18 cellular contexts compared by ENCODE assay signal in the genomic region with DNA sequence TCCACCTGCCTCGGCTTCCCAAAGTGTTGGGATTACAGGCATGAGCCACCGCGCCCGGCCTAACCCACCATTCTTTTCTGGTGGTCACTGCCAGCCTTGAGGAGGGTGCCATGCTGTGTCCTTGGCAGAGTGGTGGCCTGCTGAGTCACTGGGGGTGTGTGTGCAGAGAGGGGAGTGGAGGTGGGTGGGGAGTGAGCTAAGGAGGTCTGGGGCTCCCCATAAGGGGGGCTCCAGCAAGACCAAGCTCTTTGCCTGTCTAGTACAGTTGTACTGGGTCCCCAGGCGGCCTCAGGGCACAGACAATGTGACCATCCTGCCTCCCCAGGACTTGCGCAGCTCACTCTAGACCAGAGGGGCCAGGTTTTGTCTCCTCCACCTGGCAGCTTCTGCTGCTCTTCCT. TPM values are rescaled to one million over a fixed set of nuclear protein-coding genes. Genes with fewer than 3 reads are reported as not detected.
DNase-seq lines count a peak whose midpoint lies in the region; ATAC-seq and TF ChIP-seq lines count a peak whose summit lies in the region.
"Had no signal": no experiment of that assay in that cellular context is flagged by ENCODE, and none has a peak within 500 bp of the region (broad histone marks: within the 10 kb centered on the region; RNA-seq: fewer than 3 reads in every experiment).

No MANE protein-coding gene starts in this region.

- no peaks in the 10 kb centered on the region for H3K27me3 ChIP-seq in breast epithelium
- H3K27me3 ChIP-seq in esophagus muscularis mucosa, result no peaks in the 10 kb centered on the region
- H3K27me3 ChIP-seq in skeletal muscle satellite cell (ENCODE audit: control insufficient read depth, insufficient read depth, low read length), result no peaks in the 10 kb centered on the region
- H3K27me3 ChIP-seq: SJSA1 had no signal

- CTCF ChIA-PET in MCF 10A (lab: Yijun Ruan, JAX), result no interaction called here

- WGBS in esophagus muscularis mucosa, result 84% methylated on average over 3 of the region's 6 CpGs

- no peak for ATAC-seq in HG02885 (IDR thresholded peaks at IDR 0.05; ENCODE audit: poor library complexity, unreplicated experiment)
- ATAC-seq: K562 had no signal

- H3K4me2 ChIP-seq in skeletal muscle satellite cell (ENCODE audit: low read length), result peak overlapping the region; percentile 10

- POLR2A ChIA-PET in MCF 10A (lab: Yijun Ruan, JAX), result no interaction called here

- no peak for TF ChIP-seq EP300 in esophagus muscularis mucosa (IDR thresholded peaks at IDR 0.05)

- TF ChIP-seq POLR2A in breast epithelium (IDR thresholded peaks at IDR 0.05) (no peak), esophagus muscularis mucosa (IDR thresholded peaks at IDR 0.05; ENCODE audit: low read depth) (no peak)

- no TSS peak for BruUV-seq in MCF 10A (replicated peaks; lab: Mats Ljungman, UMichigan)

- TF ChIP-seq CTCF in MCF 10A (IDR thresholded peaks at IDR 0.05; ENCODE audit: unreplicated experiment) (no peak), breast epithelium (IDR thresholded peaks at IDR 0.05) (no peak), esophagus muscularis mucosa (IDR thresholded peaks at IDR 0.05) (no peak)

- H3K36me3 Mint-ChIP-seq in MCF 10A (ENCODE audit: insufficient read depth, unreplicated experiment), result no peaks in the 10 kb centered on the region

- H3K4me3 Mint-ChIP-seq in MCF 10A (ENCODE audit: unreplicated experiment), result no peak overlapping the region
- H3K4me3 Mint-ChIP-seq: H9 had no signal

- H3K9me3 Mint-ChIP-seq in MCF 10A (ENCODE audit: unreplicated experiment), result no peaks in the 10 kb centered on the region
- H3K9me3 Mint-ChIP-seq: H9 had no signal

- H3K27ac ChIP-seq in breast epithelium (peak overlapping the region in 1 of 2 donors; percentile 38), esophagus muscularis mucosa (replicated peaks in 1 of 4) (no peak overlapping the region)
- H3K27ac ChIP-seq: 22Rv1, SJSA1 had no signal

- intact Hi-C loops in MCF 10A (cut with micrococcal nuclease), result no loop called here
- intact Hi-C loops in breast epithelium (cut with DNase I; ENCODE audit: low total_unique reads), result no loop called here
- intact Hi-C loops in esophagus muscularis mucosa (cut with DNase I), result no loop called here

- no peaks in the 10 kb centered on the region for H3K4me1 ChIP-seq in breast epithelium
- H3K4me1 ChIP-seq in esophagus muscularis mucosa, result peaks cover 0 to 13% (median 11%) of the 10 kb centered on the region in 4 donors
- H3K4me1 ChIP-seq in skeletal muscle satellite cell (ENCODE audit: control insufficient read depth, insufficient read depth, low read length), result peaks cover 34% of the 10 kb centered on the region
- H3K4me1 ChIP-seq: SJSA1 had no signal

- no peaks in the 10 kb centered on the region for H3K27me3 Mint-ChIP-seq in MCF 10A (ENCODE audit: insufficient read depth, unreplicated experiment)

- H3K4me3 ChIP-seq in breast epithelium (no peak overlapping the region), esophagus muscularis mucosa (no peak overlapping the region), skeletal muscle satellite cell (ENCODE audit: low read length) (no peak overlapping the region)
- H3K4me3 ChIP-seq: K562, SJSA1 had no signal

- peak overlapping the region; percentile 19 for H3K9ac ChIP-seq in skeletal muscle satellite cell (ENCODE audit: low read depth, low read length)

- H3K27ac Mint-ChIP-seq in MCF 10A (ENCODE audit: low read depth, unreplicated experiment), result peak overlapping the region; percentile 94
- H3K27ac Mint-ChIP-seq: H9 had no signal

- peaks cover 27% of the 10 kb centered on the region for H3K4me1 Mint-ChIP-seq in MCF 10A (ENCODE audit: insufficient read depth, unreplicated experiment)
- H3K4me1 Mint-ChIP-seq: H9 had no signal

- no peak for DNase-seq in MCF 10A (ENCODE audit: unreplicated experiment)
- DNase-seq in breast epithelium (ENCODE audit: low spot score in 2 of 2), result no peak
- DNase-seq in esophagus muscularis mucosa (ENCODE audit: extremely low spot score), result peak; percentile 57
- no peak for DNase-seq in ecto neural progenitor cell (ENCODE audit: low spot score)
- DNase-seq in activated naive CD4-positive, alpha-beta T cell treated with anti-CD3 and anti-CD28 coated beads, Interleukin-2, amount 50 U/mL, for 16 hours, result no peak
- DNase-seq in hepatic stellate cell (ENCODE audit: low spot score), result no peak
- DNase-seq: DMS79 treated with DMSO at 0.1 percent for 48 hours; H9; NCI-H1436; NCI-H2029; NCI-H446; NK-92 treated with Interleukin-12 subunit alpha and Interleukin-12 subunit beta, amount 100 ng/mL, for 24 hours; RPMI8226 had no signal

- H3K9me3 ChIP-seq in breast epithelium (no peaks in the 10 kb centered on the region), esophagus muscularis mucosa (no peaks in the 10 kb centered on the region), skeletal muscle satellite cell (replicated peaks; ENCODE audit: low read length) (no peaks in the 10 kb centered on the region)

- H3K36me3 ChIP-seq in breast epithelium (no peaks in the 10 kb centered on the region), esophagus muscularis mucosa (no peaks in the 10 kb centered on the region), skeletal muscle satellite cell (ENCODE audit: insufficient read depth, low read length) (no peaks in the 10 kb centered on the region)
- H3K36me3 ChIP-seq: SJSA1 had no signal

RNA-seq across cellular contexts. Expression of a gene that starts 36.1 kb away (rescaled TPM):
- total RNA-seq in MCF 10A (2022), result 269 and 371 TPM in 2 replicates
- total RNA-seq in breast epithelium, result 100 to 1,000 TPM in 2 of 3 donors, 10 to 100 TPM in 1; 43.4 to 173 (median 127) TPM
- 10 to 100 TPM in 3 of 4 donors, 1 to 10 TPM in 1; 7.5 to 12.9 (median 11.7) TPM for total RNA-seq in esophagus muscularis mucosa
- 1.8 and 2.2 TPM in 2 replicates for total RNA-seq in skeletal muscle satellite cell (2012; rRNA removed)
